Comparison of ENCODE assay signal across 1 cellular context in the genomic region with DNA sequence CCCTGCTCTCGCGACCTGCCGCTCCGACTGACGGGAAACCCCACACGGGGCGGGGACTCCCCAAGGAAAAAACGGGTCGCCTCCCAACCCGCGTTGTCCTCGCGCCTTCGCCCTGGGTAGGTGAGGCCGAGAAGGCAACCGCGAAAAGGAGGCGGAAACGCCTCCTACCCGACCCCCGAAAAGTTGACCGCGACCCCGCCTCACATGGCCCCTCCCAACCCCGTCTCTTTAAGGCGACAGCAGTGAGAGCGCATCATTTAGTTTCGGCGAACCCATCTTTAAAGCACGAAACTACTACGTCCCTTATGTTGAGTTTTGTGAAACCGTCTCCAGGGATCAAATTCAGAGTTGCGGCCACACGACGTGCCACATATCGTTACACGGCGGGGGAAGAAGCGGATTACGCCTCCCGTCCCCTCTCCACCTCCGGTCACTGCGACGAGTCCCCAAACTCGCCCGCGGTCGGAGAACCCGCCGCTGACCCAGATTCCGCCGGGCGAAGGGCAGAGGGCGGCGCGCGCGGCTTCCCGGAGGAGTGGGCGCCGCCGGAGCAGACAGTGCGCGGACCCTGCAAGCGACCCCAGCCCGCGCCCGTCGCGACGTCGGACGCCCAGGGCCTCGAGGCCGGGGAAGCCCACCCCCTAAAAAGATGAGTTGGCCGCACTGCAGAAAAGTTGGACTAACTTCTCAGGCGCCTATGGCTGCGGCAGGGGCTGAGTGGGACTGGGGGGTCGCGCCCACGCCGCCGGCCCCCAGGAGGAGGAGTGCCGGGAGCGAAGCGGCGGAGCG.
TF ChIP-seq lines count a peak whose summit lies in the region.

No MANE protein-coding gene starts in this region.

TF ChIP-seq in HepG2, 621 proteins besides CTCF, POLR2A, EP300 and RAD21 (continued from another document and continues in another):
- TF ChIP-seq, protein P1, sequence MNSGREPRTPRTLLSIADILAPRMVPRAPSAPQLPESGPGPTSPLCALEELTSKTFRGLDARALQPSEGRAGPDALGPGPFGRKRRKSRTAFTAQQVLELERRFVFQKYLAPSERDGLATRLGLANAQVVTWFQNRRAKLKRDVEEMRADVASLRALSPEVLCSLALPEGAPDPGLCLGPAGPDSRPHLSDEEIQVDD (CRISPR knock-in tag; IDR thresholded peaks at IDR 0.05; ENCODE audit: borderline replicate concordance) = no peak
- TF ChIP-seq ZEB1 (IDR thresholded peaks at IDR 0.05; ENCODE audit: insufficient replicate concordance, low read depth) = no peak
- no peak for TF ChIP-seq ZFAT (CRISPR knock-in tag; conservative IDR thresholded peaks at IDR 0.05)
- TF ChIP-seq TGIF2 (CRISPR knock-in tag; IDR thresholded peaks at IDR 0.05) = 0 out of 2 replicates have a peak, but pooled peaks have one; percentile 43
- TF ChIP-seq, protein P2, sequence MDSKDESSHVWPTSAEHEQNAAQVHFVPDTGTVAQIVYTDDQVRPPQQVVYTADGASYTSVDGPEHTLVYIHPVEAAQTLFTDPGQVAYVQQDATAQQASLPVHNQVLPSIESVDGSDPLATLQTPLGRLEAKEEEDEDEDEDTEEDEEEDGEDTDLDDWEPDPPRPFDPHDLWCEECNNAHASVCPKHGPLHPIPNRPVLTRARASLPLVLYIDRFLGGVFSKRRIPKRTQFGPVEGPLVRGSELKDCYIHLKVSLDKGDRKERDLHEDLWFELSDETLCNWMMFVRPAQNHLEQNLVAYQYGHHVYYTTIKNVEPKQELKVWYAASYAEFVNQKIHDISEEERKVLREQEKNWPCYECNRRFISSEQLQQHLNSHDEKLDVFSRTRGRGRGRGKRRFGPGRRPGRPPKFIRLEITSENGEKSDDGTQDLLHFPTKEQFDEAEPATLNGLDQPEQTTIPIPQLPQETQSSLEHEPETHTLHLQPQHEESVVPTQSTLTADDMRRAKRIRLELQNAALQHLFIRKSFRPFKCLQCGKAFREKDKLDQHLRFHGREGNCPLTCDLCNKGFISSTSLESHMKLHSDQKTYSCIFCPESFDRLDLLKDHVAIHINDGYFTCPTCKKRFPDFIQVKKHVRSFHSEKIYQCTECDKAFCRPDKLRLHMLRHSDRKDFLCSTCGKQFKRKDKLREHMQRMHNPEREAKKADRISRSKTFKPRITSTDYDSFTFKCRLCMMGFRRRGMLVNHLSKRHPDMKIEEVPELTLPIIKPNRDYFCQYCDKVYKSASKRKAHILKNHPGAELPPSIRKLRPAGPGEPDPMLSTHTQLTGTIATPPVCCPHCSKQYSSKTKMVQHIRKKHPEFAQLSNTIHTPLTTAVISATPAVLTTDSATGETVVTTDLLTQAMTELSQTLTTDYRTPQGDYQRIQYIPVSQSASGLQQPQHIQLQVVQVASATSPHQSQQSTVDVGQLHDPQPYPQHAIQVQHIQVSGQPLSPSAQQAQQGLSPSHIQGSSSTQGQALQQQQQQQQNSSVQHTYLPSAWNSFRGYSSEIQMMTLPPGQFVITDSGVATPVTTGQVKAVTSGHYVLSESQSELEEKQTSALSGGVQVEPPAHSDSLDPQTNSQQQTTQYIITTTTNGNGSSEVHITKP (CRISPR knock-in tag; IDR thresholded peaks at IDR 0.05; ENCODE audit: low read depth) = peak; percentile 44; the same call in 1 of the 2 replicates
- TF ChIP-seq, protein P3, sequence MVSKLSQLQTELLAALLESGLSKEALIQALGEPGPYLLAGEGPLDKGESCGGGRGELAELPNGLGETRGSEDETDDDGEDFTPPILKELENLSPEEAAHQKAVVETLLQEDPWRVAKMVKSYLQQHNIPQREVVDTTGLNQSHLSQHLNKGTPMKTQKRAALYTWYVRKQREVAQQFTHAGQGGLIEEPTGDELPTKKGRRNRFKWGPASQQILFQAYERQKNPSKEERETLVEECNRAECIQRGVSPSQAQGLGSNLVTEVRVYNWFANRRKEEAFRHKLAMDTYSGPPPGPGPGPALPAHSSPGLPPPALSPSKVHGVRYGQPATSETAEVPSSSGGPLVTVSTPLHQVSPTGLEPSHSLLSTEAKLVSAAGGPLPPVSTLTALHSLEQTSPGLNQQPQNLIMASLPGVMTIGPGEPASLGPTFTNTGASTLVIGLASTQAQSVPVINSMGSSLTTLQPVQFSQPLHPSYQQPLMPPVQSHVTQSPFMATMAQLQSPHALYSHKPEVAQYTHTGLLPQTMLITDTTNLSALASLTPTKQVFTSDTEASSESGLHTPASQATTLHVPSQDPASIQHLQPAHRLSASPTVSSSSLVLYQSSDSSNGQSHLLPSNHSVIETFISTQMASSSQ (IDR thresholded peaks at IDR 0.05; ENCODE audit: low read depth) = no peak
- TF ChIP-seq, protein P3 (CRISPR knock-in tag; IDR thresholded peaks at IDR 0.05; ENCODE audit: borderline replicate concordance) = no peak
- TF ChIP-seq, protein P4, sequence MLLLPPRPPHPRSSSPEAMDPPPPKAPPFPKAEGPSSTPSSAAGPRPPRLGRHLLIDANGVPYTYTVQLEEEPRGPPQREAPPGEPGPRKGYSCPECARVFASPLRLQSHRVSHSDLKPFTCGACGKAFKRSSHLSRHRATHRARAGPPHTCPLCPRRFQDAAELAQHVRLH (CRISPR knock-in tag; IDR thresholded peaks at IDR 0.05; ENCODE audit: borderline replicate concordance, low read depth) = 0 out of 2 replicates have a peak, but pooled peaks have one; percentile 19
- TF ChIP-seq ZNF317 (CRISPR knock-in tag; IDR thresholded peaks at IDR 0.05) = no peak
- TF ChIP-seq, protein P5, sequence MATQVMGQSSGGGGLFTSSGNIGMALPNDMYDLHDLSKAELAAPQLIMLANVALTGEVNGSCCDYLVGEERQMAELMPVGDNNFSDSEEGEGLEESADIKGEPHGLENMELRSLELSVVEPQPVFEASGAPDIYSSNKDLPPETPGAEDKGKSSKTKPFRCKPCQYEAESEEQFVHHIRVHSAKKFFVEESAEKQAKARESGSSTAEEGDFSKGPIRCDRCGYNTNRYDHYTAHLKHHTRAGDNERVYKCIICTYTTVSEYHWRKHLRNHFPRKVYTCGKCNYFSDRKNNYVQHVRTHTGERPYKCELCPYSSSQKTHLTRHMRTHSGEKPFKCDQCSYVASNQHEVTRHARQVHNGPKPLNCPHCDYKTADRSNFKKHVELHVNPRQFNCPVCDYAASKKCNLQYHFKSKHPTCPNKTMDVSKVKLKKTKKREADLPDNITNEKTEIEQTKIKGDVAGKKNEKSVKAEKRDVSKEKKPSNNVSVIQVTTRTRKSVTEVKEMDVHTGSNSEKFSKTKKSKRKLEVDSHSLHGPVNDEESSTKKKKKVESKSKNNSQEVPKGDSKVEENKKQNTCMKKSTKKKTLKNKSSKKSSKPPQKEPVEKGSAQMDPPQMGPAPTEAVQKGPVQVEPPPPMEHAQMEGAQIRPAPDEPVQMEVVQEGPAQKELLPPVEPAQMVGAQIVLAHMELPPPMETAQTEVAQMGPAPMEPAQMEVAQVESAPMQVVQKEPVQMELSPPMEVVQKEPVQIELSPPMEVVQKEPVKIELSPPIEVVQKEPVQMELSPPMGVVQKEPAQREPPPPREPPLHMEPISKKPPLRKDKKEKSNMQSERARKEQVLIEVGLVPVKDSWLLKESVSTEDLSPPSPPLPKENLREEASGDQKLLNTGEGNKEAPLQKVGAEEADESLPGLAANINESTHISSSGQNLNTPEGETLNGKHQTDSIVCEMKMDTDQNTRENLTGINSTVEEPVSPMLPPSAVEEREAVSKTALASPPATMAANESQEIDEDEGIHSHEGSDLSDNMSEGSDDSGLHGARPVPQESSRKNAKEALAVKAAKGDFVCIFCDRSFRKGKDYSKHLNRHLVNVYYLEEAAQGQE (IDR thresholded peaks at IDR 0.05; ENCODE audit: borderline replicate concordance in 1 of 2, low read depth in 1 of 2, low read length in 2 of 2) = no peak
- TF ChIP-seq ZNF292 (CRISPR knock-in tag; IDR thresholded peaks at IDR 0.05; ENCODE audit: borderline replicate concordance, low read depth) = no peak
- TF ChIP-seq NAIF1 (CRISPR knock-in tag; IDR thresholded peaks at IDR 0.05; ENCODE audit: borderline replicate concordance) = no peak
- TF ChIP-seq MAZ (IDR thresholded peaks at IDR 0.05; ENCODE audit: borderline replicate concordance, low read depth, low read length) = no peak
- no peak for TF ChIP-seq MAZ (CRISPR knock-in tag; IDR thresholded peaks at IDR 0.05; ENCODE audit: low read depth)
- TF ChIP-seq, protein P6, sequence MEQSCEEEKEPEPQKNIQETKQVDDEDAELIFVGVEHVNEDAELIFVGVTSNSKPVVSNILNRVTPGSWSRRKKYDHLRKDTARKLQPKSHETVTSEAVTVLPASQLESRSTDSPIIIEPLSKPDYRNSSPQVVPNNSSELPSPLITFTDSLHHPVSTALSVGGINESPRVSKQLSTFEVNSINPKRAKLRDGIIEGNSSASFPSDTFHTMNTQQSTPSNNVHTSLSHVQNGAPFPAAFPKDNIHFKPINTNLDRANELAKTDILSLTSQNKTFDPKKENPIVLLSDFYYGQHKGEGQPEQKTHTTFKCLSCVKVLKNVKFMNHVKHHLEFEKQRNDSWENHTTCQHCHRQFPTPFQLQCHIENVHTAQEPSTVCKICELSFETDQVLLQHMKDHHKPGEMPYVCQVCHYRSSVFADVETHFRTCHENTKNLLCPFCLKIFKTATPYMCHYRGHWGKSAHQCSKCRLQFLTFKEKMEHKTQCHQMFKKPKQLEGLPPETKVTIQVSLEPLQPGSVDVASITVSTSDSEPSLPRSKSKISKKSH (CRISPR knock-in tag; IDR thresholded peaks at IDR 0.05; ENCODE audit: borderline replicate concordance) = peak; percentile 37; the same call in 1 of the 2 replicates
- TF ChIP-seq, protein P7, sequence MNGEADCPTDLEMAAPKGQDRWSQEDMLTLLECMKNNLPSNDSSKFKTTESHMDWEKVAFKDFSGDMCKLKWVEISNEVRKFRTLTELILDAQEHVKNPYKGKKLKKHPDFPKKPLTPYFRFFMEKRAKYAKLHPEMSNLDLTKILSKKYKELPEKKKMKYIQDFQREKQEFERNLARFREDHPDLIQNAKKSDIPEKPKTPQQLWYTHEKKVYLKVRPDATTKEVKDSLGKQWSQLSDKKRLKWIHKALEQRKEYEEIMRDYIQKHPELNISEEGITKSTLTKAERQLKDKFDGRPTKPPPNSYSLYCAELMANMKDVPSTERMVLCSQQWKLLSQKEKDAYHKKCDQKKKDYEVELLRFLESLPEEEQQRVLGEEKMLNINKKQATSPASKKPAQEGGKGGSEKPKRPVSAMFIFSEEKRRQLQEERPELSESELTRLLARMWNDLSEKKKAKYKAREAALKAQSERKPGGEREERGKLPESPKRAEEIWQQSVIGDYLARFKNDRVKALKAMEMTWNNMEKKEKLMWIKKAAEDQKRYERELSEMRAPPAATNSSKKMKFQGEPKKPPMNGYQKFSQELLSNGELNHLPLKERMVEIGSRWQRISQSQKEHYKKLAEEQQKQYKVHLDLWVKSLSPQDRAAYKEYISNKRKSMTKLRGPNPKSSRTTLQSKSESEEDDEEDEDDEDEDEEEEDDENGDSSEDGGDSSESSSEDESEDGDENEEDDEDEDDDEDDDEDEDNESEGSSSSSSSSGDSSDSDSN (CRISPR knock-in tag; IDR thresholded peaks at IDR 0.05) = peak; percentile 83
- no peak for TF ChIP-seq MEIS1 (CRISPR knock-in tag; IDR thresholded peaks at IDR 0.05; ENCODE audit: borderline replicate concordance)
